ENCODE assay signal across 13 cellular contexts in the genomic region with DNA sequence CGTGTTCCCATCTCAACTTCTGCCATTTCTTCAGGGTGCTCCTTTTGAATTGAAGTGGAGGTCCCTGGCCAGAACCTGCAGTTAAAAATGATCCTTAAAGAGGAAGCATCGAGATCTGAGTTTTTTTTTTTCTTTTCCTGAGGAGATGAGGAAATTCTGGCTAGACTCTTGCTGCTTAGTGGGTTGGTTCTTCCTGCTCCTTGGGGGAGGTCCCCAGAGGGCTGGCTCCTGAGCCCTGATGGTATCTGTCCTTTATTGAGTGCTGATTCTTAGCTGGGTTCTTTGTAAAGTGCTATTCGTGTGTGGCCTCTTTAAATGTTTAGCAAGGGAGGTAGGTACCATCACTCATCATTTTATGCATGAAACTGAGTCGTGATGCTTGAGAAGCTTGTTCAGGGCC. TPM values are rescaled to one million over a fixed set of nuclear protein-coding genes. Genes with fewer than 3 reads are reported as not detected.
DNase-seq lines count a peak whose midpoint lies in the region; ATAC-seq and TF ChIP-seq lines count a peak whose summit lies in the region.
"Had no signal": no experiment of that assay in that cellular context is flagged by ENCODE, and none has a peak within 500 bp of the region (broad histone marks: within the 10 kb centered on the region; RNA-seq: fewer than 3 reads in every experiment).

No MANE protein-coding gene starts in this region.

- no peak overlapping the region for H4K5ac ChIP-seq in mesendoderm (ENCODE audit: low read length)

- no peak overlapping the region for H3K9ac ChIP-seq in mesendoderm (ENCODE audit: low read length)

- H3K56ac ChIP-seq in mesendoderm (ENCODE audit: low read length) = no peak overlapping the region

- peaks cover 10% of the 10 kb centered on the region for H3K79me1 ChIP-seq in mesendoderm (ENCODE audit: low read length)

- H2AK5ac ChIP-seq in mesendoderm (ENCODE audit: low read length) = no peak overlapping the region

- no peak for ATAC-seq in HG02884 (IDR thresholded peaks at IDR 0.05; ENCODE audit: unreplicated experiment)
- no peak for ATAC-seq in GM21381 (IDR thresholded peaks at IDR 0.05; ENCODE audit: unreplicated experiment)

- H3K4me1 ChIP-seq in mesendoderm (ENCODE audit: control insufficient read depth, low read depth, low read length) = peaks cover 3% of the 10 kb centered on the region

- H3K36me3 ChIP-seq in H7 (replicated peaks; ENCODE audit: control insufficient read depth, insufficient read depth, low read length) (no peaks in the 10 kb centered on the region), mesendoderm (ENCODE audit: control insufficient read depth, insufficient read depth, low read length) (no peaks in the 10 kb centered on the region)
- H3K36me3 ChIP-seq: transverse colon had no signal

- H3K27ac ChIP-seq in mesendoderm (ENCODE audit: low read depth, low read length) = no peak overlapping the region
- H3K27ac ChIP-seq: transverse colon had no signal

- H3K4me2 ChIP-seq in mesendoderm (ENCODE audit: low read length) = no peak overlapping the region

- H4K8ac ChIP-seq in mesendoderm (ENCODE audit: low read depth, low read length) = no peak overlapping the region

- no peak overlapping the region for H2BK15ac ChIP-seq in mesendoderm (replicated peaks; ENCODE audit: low read depth)

- no peak overlapping the region for H2BK5ac ChIP-seq in mesendoderm (ENCODE audit: low read length)

- no peak for TF ChIP-seq CTCF in cardiac fibroblast (IDR thresholded peaks at IDR 0.05; ENCODE audit: low read depth, low read length)

- H3K4me3 ChIP-seq in H7 (ENCODE audit: insufficient read depth, low read depth, low read length) (no peak overlapping the region), cardiac fibroblast (replicated peaks in 1 of 2; ENCODE audit: low read depth in 2 of 2, low read length in 2 of 2) (no peak overlapping the region), mesendoderm (ENCODE audit: low read length) (no peak overlapping the region)
- H3K4me3 ChIP-seq: lung, transverse colon had no signal

- no peak overlapping the region for H3K18ac ChIP-seq in mesendoderm (ENCODE audit: low read length)

- peak; percentile 13 for DNase-seq in H7
- DNase-seq in NCI-H69 (lab: John Stamatoyannopoulos, UW) = peak; percentile 23
- DNase-seq in cardiac fibroblast (ENCODE audit: low read depth in 2 of 2) = peak; percentile 38 to 48
- DNase-seq in mesendoderm = peak; percentile 51
- no peak for DNase-seq in GM19238 (ENCODE audit: insufficient read length, low spot score)
- DNase-seq: activated CD4-positive, alpha-beta T cell treated with anti-CD3 and anti-CD28 coated beads, Interleukin-2, amount 50 U/mL, for 48 hours; CD4-positive, alpha-beta T cell; NCI-H146; stimulated activated CD4-positive, alpha-beta T cell treated with anti-CD3 and anti-CD28 coated beads, Interleukin-4, amount 100 ng/mL, for 24 hours; transverse colon had no signal

- no peak overlapping the region for H3K4ac ChIP-seq in mesendoderm (ENCODE audit: low read depth, low read length)

- H3K79me2 ChIP-seq in mesendoderm (ENCODE audit: control insufficient read depth, insufficient read depth, low read length) = peaks cover 8% of the 10 kb centered on the region

- no peak overlapping the region for H2BK120ac ChIP-seq in mesendoderm (ENCODE audit: low read depth, low read length)

- H3K27me3 ChIP-seq in H7 (ENCODE audit: control insufficient read depth, insufficient read depth, low read length) = no peaks in the 10 kb centered on the region
- no peaks in the 10 kb centered on the region for H3K27me3 ChIP-seq in mesendoderm (ENCODE audit: insufficient read depth, low read length, poor library complexity)
- H3K27me3 ChIP-seq: transverse colon had no signal

- H3K23ac ChIP-seq in mesendoderm (ENCODE audit: low read length) = no peak overlapping the region

- no CpG with 5 or more reads among the region's 4 CpGs for WGBS in mesendoderm (ENCODE audit: extremely low coverage, insufficient coverage, low lambda C conversion rate)

RNA-seq across cellular contexts. Expression of a gene that starts 11.7 kb away (rescaled TPM):
- 10.9 and 11.9 TPM in 2 replicates for total RNA-seq in H7 (2014; rRNA removed; shearing (Covaris generic))
- polyA plus RNA-seq in mesendoderm (2013, experiment 1 of 2) = 5.8 TPM
- 5.1 TPM for polyA plus RNA-seq in mesendoderm (2013, experiment 2 of 2)
